Comparison of ENCODE assay signal across 16 cellular contexts in genomic region chr6:167564416-167565250, GRCh38.
DNase-seq lines count a peak whose midpoint lies in the region; ATAC-seq and TF ChIP-seq lines count a peak whose summit lies in the region.
"Had no signal": no experiment of that assay in that cellular context is flagged by ENCODE, and none has a peak within 500 bp of the region (broad histone marks: within the 10 kb centered on the region; RNA-seq: fewer than 3 reads in every experiment).

No MANE protein-coding gene starts in this region.

- peak overlapping the region; percentile 86 for H3K23ac ChIP-seq in neuronal stem cell (ENCODE audit: low read depth, low read length, poor library complexity)

- peaks cover 0 to 4% of the 10 kb centered on the region in 2 donors for H3K9me3 ChIP-seq in neuronal stem cell (replicated peaks in 1 of 2; ENCODE audit: control insufficient read depth in 2 of 2, insufficient read depth in 1 of 2, low read depth in 1 of 2, low read length in 2 of 2)
- H3K9me3 ChIP-seq: A549 had no signal

- H3K27ac ChIP-seq in neuronal stem cell (replicated peaks; ENCODE audit: low read length) = no peak overlapping the region
- H3K27ac ChIP-seq: A549 had no signal

- peaks cover 15 to 18% of the 10 kb centered on the region in 2 donors for H3K4me1 ChIP-seq in neuronal stem cell (ENCODE audit: control insufficient read depth in 2 of 2, insufficient read depth in 1 of 2, low read depth in 1 of 2, low read length in 2 of 2)

- H2AK5ac ChIP-seq in neuronal stem cell (ENCODE audit: low read depth, low read length) = peak overlapping the region; percentile 95

- H3K4me3 ChIP-seq in H7 (ENCODE audit: insufficient read depth, low read depth, low read length) (no peak overlapping the region), neuronal stem cell (ENCODE audit: low read length in 2 of 2) (peak overlapping the region in 1 of 2 donors; percentile 12)
- H3K4me3 ChIP-seq: A549, K562 had no signal

- no peaks in the 10 kb centered on the region for H3K9me3 Mint-ChIP-seq in type B pancreatic cell

- no peak overlapping the region for H3K27ac Mint-ChIP-seq in type B pancreatic cell

- peak overlapping the region; percentile 32 for H2BK120ac ChIP-seq in neuronal stem cell (ENCODE audit: low read depth, low read length)

- peak overlapping the region; percentile 85 for H3K18ac ChIP-seq in neuronal stem cell (ENCODE audit: low read length)

- H3K36me3 Mint-ChIP-seq in type B pancreatic cell = no peaks in the 10 kb centered on the region
- H3K36me3 Mint-ChIP-seq: CD4-positive, alpha-beta memory T cell had no signal

- H4K8ac ChIP-seq in neuronal stem cell (ENCODE audit: low read depth, low read length) = no peak overlapping the region

- no peak overlapping the region for H3K4me2 ChIP-seq in neuronal stem cell (ENCODE audit: insufficient read depth, low read length, poor library complexity, severe bottlenecking)
- H3K4me2 ChIP-seq: A549 had no signal

- TF ChIP-seq CTCF in type B pancreatic cell (conservative IDR thresholded peaks at IDR 0.05) = no peak

- peak; percentile 14 for DNase-seq in H7
- DNase-seq in iPS-NIHi11 (ENCODE audit: low spot score) = peak; percentile 4
- no peak for DNase-seq in neuronal stem cell (ENCODE audit: low spot score)
- DNase-seq in type B pancreatic cell (ENCODE audit: extremely low spot score, unreplicated experiment) = peak; percentile 50
- no peak for DNase-seq in activated CD4-positive, CD25-positive, alpha-beta regulatory T cell treated with anti-CD3 and anti-CD28 coated beads, Interleukin-2, amount 50 U/mL, for 72 hours
- no peak for DNase-seq in SIG-M5 (lab: John Stamatoyannopoulos, UW)
- DNase-seq: CD4-positive, alpha-beta memory T cell; GF-D8; GOT3; NCI-H1105 treated with DMSO at 0.1 percent for 48 hours; NCI-H1694; NCI-H2081 treated with DMSO at 0.1 percent for 48 hours; NCI-H748 treated with DMSO at 0.1 percent for 48 hours had no signal

- no CpG with 5 or more reads among the region's 16 CpGs for WGBS in neuronal stem cell (ENCODE audit: extremely low coverage in 2 of 2, insufficient read length in 2 of 2, insufficient replicate concordance in 1 of 2), 2 donors

- H2BK15ac ChIP-seq in neuronal stem cell (ENCODE audit: low read length) = peak overlapping the region; percentile 78

- peaks cover 10% of the 10 kb centered on the region for H3K27me3 Mint-ChIP-seq in type B pancreatic cell

- H3K4me3 Mint-ChIP-seq in type B pancreatic cell = no peak overlapping the region
- H3K4me3 Mint-ChIP-seq: CD4-positive, alpha-beta memory T cell had no signal

- H3K14ac ChIP-seq in neuronal stem cell (ENCODE audit: low read length) = peak overlapping the region; percentile 64

- no peaks in the 10 kb centered on the region for H3K36me3 ChIP-seq in H7 (replicated peaks; ENCODE audit: control insufficient read depth, insufficient read depth, low read length)
- H3K36me3 ChIP-seq in neuronal stem cell (replicated peaks in 1 of 2; ENCODE audit: control insufficient read depth in 2 of 2, insufficient read depth in 2 of 2, low read length in 2 of 2) = no peaks in the 10 kb centered on the region

- no peak overlapping the region for H3K9ac ChIP-seq in neuronal stem cell (ENCODE audit: low read depth, low read length, poor library complexity)

- H4K91ac ChIP-seq in neuronal stem cell (ENCODE audit: low read depth, low read length, poor library complexity) = peak overlapping the region; percentile 90

- peaks cover 10% of the 10 kb centered on the region for H3K4me1 Mint-ChIP-seq in type B pancreatic cell (ENCODE audit: unreplicated experiment)

- H3K27me3 ChIP-seq in H7 (ENCODE audit: control insufficient read depth, insufficient read depth, low read length) (no peaks in the 10 kb centered on the region), neuronal stem cell (ENCODE audit: control insufficient read depth in 3 of 3, insufficient read depth in 3 of 3, low read depth in 1 of 3, low read length in 3 of 3) (no peaks in the 10 kb centered on the region)

- H3K4ac ChIP-seq in neuronal stem cell (ENCODE audit: low read length) = peak overlapping the region; percentile 80

- H3K79me1 ChIP-seq in neuronal stem cell (ENCODE audit: low read depth, low read length) = no peaks in the 10 kb centered on the region

- H2BK5ac ChIP-seq in neuronal stem cell (ENCODE audit: low read length) = peak overlapping the region; percentile 40

- no peak for ATAC-seq in GM19023 (IDR thresholded peaks at IDR 0.05; ENCODE audit: unreplicated experiment)
- ATAC-seq: A549, K562 had no signal

- H2BK12ac ChIP-seq in neuronal stem cell (ENCODE audit: low read length) = peak overlapping the region; percentile 91

- no peak overlapping the region for H2AFZ ChIP-seq in neuronal stem cell (ENCODE audit: low read length)

Comparison
In these comparisons a context has a peak if more than half of its experiments do, and no peak if none do; other contexts are left out.
1. DNase-seq: peak in H7 (single experiment), iPS-NIHi11 (single experiment) and type B pancreatic cell (single experiment); none in neuronal stem cell (single experiment), activated CD4-positive, CD25-positive, alpha-beta regulatory T cell treated with anti-CD3 and anti-CD28 coated beads, Interleukin-2, amount 50 U/mL, for 72 hours (single experiment) and SIG-M5 (single experiment).